10 cellular contexts compared by ENCODE assay signal in the genomic region with DNA sequence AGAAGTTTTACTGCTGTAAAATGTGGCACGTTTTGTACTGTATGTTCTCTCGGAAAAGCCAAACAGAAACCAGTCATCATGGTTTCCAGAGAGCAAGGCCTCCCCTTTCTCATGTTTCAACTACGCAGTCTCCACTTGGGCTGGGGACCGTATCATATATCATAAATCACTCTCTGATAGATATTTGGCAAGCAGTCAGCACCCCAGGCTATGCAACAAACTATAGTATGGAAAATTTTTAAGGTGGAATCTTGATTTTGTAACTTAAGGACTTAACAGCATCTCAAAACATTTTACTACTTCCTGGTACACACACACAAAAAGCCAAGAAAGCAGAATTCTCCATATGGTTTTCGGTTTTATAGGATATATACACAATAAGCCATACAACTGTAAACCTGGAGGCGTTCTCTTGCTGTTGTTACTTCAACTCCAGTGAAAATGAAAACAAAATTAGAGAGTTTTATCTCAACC.
DNase-seq lines count a peak whose midpoint lies in the region; ATAC-seq, FAIRE-seq and TF ChIP-seq lines count a peak whose summit lies in the region.
"Had no signal": no experiment of that assay in that cellular context is flagged by ENCODE, and none has a peak within 500 bp of the region (broad histone marks: within the 10 kb centered on the region; RNA-seq: fewer than 3 reads in every experiment).

No MANE protein-coding gene starts in this region.

- in situ Hi-C loops in HepG2 (cut with HindIII; ENCODE audit: extremely low pct_ligation_motif_present, low pct_unique_long_range_greater_than_20kb): no loop called here
- in situ Hi-C loops in brain microvascular endothelial cell (cut with HindIII; ENCODE audit: low pct_ligation_motif_present, low sequenced_read_pairs): no loop called here

- peak overlapping the region; percentile 9 for H3K27ac ChIP-seq in liver (ENCODE audit: low read depth in 1 of 2, low read length in 2 of 2)
- no peak overlapping the region for H3K27ac ChIP-seq in HepG2 (ENCODE audit: extremely low read length, insufficient read depth, low read length)
- peak overlapping the region; percentile 56 for H3K27ac ChIP-seq in brain microvascular endothelial cell
- H3K27ac ChIP-seq in mesenchymal stem cell (ENCODE audit: low read length, poor library complexity, severe bottlenecking): no peak overlapping the region

- no peak overlapping the region for H4K8ac ChIP-seq in mesenchymal stem cell (ENCODE audit: low read length)

- no peaks in the 10 kb centered on the region for H3K79me1 ChIP-seq in mesenchymal stem cell (replicated peaks; ENCODE audit: low read length, poor library complexity, severe bottlenecking)

- TF ChIP-seq RAD21 in liver (IDR thresholded peaks at IDR 0.05) (no peak), HepG2 (CRISPR knock-in tag; IDR thresholded peaks at IDR 0.05) (no peak)

- TF ChIP-seq POLR2A in HepG2 (IDR thresholded peaks at IDR 0.05; ENCODE audit: insufficient read depth in 1 of 2, low read depth in 2 of 2, low read length in 2 of 2): no peak

- no peak overlapping the region for H2BK5ac ChIP-seq in mesenchymal stem cell (ENCODE audit: low read depth, low read length, poor library complexity, severe bottlenecking)

- TF ChIP-seq EP300 in HepG2 (IDR thresholded peaks at IDR 0.05; ENCODE audit: low read depth in 2 of 2, low read length in 2 of 2): no peak
- TF ChIP-seq EP300 in HepG2 (CRISPR knock-in tag; IDR thresholded peaks at IDR 0.05; ENCODE audit: borderline replicate concordance): no peak

- ATAC-seq in HepG2 (no peak), HG03342 (IDR thresholded peaks at IDR 0.05; ENCODE audit: unreplicated experiment) (no peak), HG02938 (IDR thresholded peaks at IDR 0.05; ENCODE audit: unreplicated experiment) (no peak)

- no peaks in the 10 kb centered on the region for H4K20me1 ChIP-seq in HepG2 (ENCODE audit: insufficient read depth, low read length)

- no peak overlapping the region for H3K4me2 ChIP-seq in HepG2 (ENCODE audit: low read depth, low read length)
- H3K4me2 ChIP-seq in mesenchymal stem cell (ENCODE audit: low read length, poor library complexity, severe bottlenecking): no peak overlapping the region

- H3K27me3 ChIP-seq in liver (ENCODE audit: control insufficient read depth in 4 of 4, insufficient read depth in 4 of 4, low read length in 3 of 4) (no peaks in the 10 kb centered on the region), HepG2 (ENCODE audit: control insufficient read depth in 1 of 2, insufficient read depth in 2 of 2, low read length in 2 of 2) (no peaks in the 10 kb centered on the region), brain microvascular endothelial cell (replicated peaks) (no peaks in the 10 kb centered on the region), mesenchymal stem cell (ENCODE audit: control insufficient read depth in 1 of 2, insufficient read depth in 1 of 2, low read length in 2 of 2) (peaks cover 0 to 19% of the 10 kb centered on the region in 2 experiments)

- no peak overlapping the region for H4K91ac ChIP-seq in mesenchymal stem cell (ENCODE audit: low read length)

- H3K9me3 ChIP-seq in liver (ENCODE audit: control insufficient read depth in 4 of 4, low read length in 3 of 4) (no peaks in the 10 kb centered on the region), HepG2 (ENCODE audit: low read length) (no peaks in the 10 kb centered on the region), mesenchymal stem cell (ENCODE audit: control insufficient read depth, low read length) (no peaks in the 10 kb centered on the region)

- no TSS peak for BruUV-seq in HepG2 (replicated peaks; lab: Mats Ljungman, UMichigan)

- no peak overlapping the region for H3K14ac ChIP-seq in mesenchymal stem cell (ENCODE audit: low read length in 2 of 2)

- H3K23ac ChIP-seq in mesenchymal stem cell (ENCODE audit: low read length in 2 of 2): no peak overlapping the region

- H3K9ac ChIP-seq in liver (ENCODE audit: low read depth in 1 of 2, low read length in 2 of 2): no peak overlapping the region
- no peak overlapping the region for H3K9ac ChIP-seq in HepG2 (ENCODE audit: insufficient read depth, low read depth, low read length)
- H3K9ac ChIP-seq in mesenchymal stem cell (ENCODE audit: low read length): peak overlapping the region; percentile 72

- peaks cover 2 to 16% (median 9%) of the 10 kb centered on the region in 4 donors for H3K4me1 ChIP-seq in liver (ENCODE audit: control insufficient read depth in 4 of 4, insufficient read depth in 4 of 4, low read length in 3 of 4)
- H3K4me1 ChIP-seq in HepG2 (ENCODE audit: insufficient read depth, low read length): no peaks in the 10 kb centered on the region
- peaks cover 5% of the 10 kb centered on the region for H3K4me1 ChIP-seq in mesenchymal stem cell (ENCODE audit: control insufficient read depth, insufficient read depth, low read depth, low read length)

- H3K18ac ChIP-seq in mesenchymal stem cell (ENCODE audit: low read depth in 1 of 2, low read length in 2 of 2): no peak overlapping the region

- no peak overlapping the region for H2AK5ac ChIP-seq in mesenchymal stem cell (ENCODE audit: low read length, severe bottlenecking)

- H3K36me3 ChIP-seq in liver (ENCODE audit: control insufficient read depth in 4 of 4, insufficient read depth in 3 of 4, low read depth in 1 of 4, low read length in 3 of 4) (no peaks in the 10 kb centered on the region), HepG2 (replicated peaks in 1 of 2; ENCODE audit: control insufficient read depth in 1 of 2, insufficient read depth in 2 of 2, low read length in 2 of 2) (no peaks in the 10 kb centered on the region), brain microvascular endothelial cell (replicated peaks) (no peaks in the 10 kb centered on the region), mesenchymal stem cell (ENCODE audit: control insufficient read depth in 1 of 2, insufficient read depth in 2 of 2, low read depth in 1 of 2, low read length in 2 of 2) (no peaks in the 10 kb centered on the region)

- no peaks in the 10 kb centered on the region for H3K79me2 ChIP-seq in HepG2 (ENCODE audit: insufficient read depth, low read length)

- intact Hi-C loops in HepG2 (cut with micrococcal nuclease; ENCODE audit: unreplicated experiment): no loop called here

- DNase-seq in HepG2 (ENCODE audit: low spot score) (no peak), brain microvascular endothelial cell (peak; percentile 74), mesenchymal stem cell (peak; percentile 73), NCI-H526 (lab: John Stamatoyannopoulos, UW) (no peak), HK-2 (ENCODE audit: unreplicated experiment) (no peak)
- DNase-seq: anterior cingulate cortex; CD4-positive, CD25-positive, alpha-beta regulatory T cell had no signal

- no peak overlapping the region for H2BK15ac ChIP-seq in mesenchymal stem cell (ENCODE audit: low read depth, poor library complexity, severe bottlenecking)

- FAIRE-seq in HepG2 (lab: Jason Lieb, UNC): no peak

- TF ChIP-seq CTCF in liver (IDR thresholded peaks at IDR 0.05; ENCODE audit: low read depth, low read length, missing input control) (no peak), HepG2 (CRISPR knock-in tag; IDR thresholded peaks at IDR 0.05) (no peak), brain microvascular endothelial cell (IDR thresholded peaks at IDR 0.05; ENCODE audit: low read depth, low read length, missing control alignments) (no peak)

- WGBS in liver: 71% methylated on average over 6 of the region's 6 CpGs
- WGBS in HepG2 (ENCODE audit: low lambda C conversion rate): 22% methylated on average over 6 of the region's 6 CpGs
- 48% methylated on average over 4 of the region's 6 CpGs for WGBS in mesenchymal stem cell

- H3K4me3 ChIP-seq in liver (ENCODE audit: low read depth in 1 of 3, low read length in 3 of 3) (no peak overlapping the region), HepG2 (replicated peaks in 1 of 3; ENCODE audit: insufficient read depth in 1 of 3, low read depth in 2 of 3, low read length in 3 of 3) (no peak overlapping the region), brain microvascular endothelial cell (ENCODE audit: low read depth, low read length) (peak overlapping the region; percentile 50), mesenchymal stem cell (ENCODE audit: insufficient read depth in 1 of 2, low read depth in 1 of 2, low read length in 2 of 2) (peak overlapping the region in 1 of 2 experiments; percentile 34)

- no peak overlapping the region for H2AFZ ChIP-seq in HepG2 (ENCODE audit: low read length)
- no peak overlapping the region for H2AFZ ChIP-seq in mesenchymal stem cell (ENCODE audit: low read depth, low read length)

- H2BK120ac ChIP-seq in mesenchymal stem cell (ENCODE audit: low read depth, low read length): no peak overlapping the region

- no peak overlapping the region for H2BK12ac ChIP-seq in mesenchymal stem cell (ENCODE audit: low read length in 2 of 2)

- H3K4ac ChIP-seq in mesenchymal stem cell (ENCODE audit: low read depth in 1 of 2, low read length in 2 of 2): no peak overlapping the region

- CTCF ChIA-PET in HepG2 (lab: Yijun Ruan, JAX; ENCODE audit: low intra/inter-chr PET ratio, low total read pairs): no interaction called here

- POLR2A ChIA-PET in HepG2 (lab: Yijun Ruan, JAX): no interaction called here

TF ChIP-seq in liver, 16 proteins besides CTCF, POLR2A, EP300 and RAD21:
- TF ChIP-seq, protein P1, sequence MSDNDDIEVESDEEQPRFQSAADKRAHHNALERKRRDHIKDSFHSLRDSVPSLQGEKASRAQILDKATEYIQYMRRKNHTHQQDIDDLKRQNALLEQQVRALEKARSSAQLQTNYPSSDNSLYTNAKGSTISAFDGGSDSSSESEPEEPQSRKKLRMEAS (IDR thresholded peaks at IDR 0.05): no peak
- no peak for TF ChIP-seq HNF4G (IDR thresholded peaks at IDR 0.05)
- no peak for TF ChIP-seq FOXA2 (IDR thresholded peaks at IDR 0.05)
- no peak for TF ChIP-seq TAF1 (conservative IDR thresholded peaks at IDR 0.05)
- no peak for TF ChIP-seq RXRA (IDR thresholded peaks at IDR 0.05)
- TF ChIP-seq ATF3 (IDR thresholded peaks at IDR 0.05): no peak
- no peak for TF ChIP-seq NR2F2 (IDR thresholded peaks at IDR 0.05)
TF ChIP-seq in liver: peak in this region for 0.

TF ChIP-seq in HepG2, 621 proteins besides CTCF, POLR2A, EP300 and RAD21:
- TF ChIP-seq, protein P2, sequence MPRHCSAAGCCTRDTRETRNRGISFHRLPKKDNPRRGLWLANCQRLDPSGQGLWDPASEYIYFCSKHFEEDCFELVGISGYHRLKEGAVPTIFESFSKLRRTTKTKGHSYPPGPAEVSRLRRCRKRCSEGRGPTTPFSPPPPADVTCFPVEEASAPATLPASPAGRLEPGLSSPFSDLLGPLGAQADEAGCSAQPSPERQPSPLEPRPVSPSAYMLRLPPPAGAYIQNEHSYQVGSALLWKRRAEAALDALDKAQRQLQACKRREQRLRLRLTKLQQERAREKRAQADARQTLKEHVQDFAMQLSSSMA (CRISPR knock-in tag; IDR thresholded peaks at IDR 0.05): no peak
- TF ChIP-seq ZNF160 (CRISPR knock-in tag; IDR thresholded peaks at IDR 0.05) (no peak), ZNF614 (CRISPR knock-in tag; IDR thresholded peaks at IDR 0.05; ENCODE audit: borderline replicate concordance) (no peak)

Comparison
In these comparisons a context has a peak if more than half of its experiments do, and no peak if none do; other contexts are left out.
1. H3K27ac ChIP-seq: peak in liver (2 of 2) and brain microvascular endothelial cell (single experiment); none in HepG2 (single experiment) and mesenchymal stem cell (single experiment).
2. DNase-seq: peak in brain microvascular endothelial cell (single experiment) and mesenchymal stem cell (single experiment); none in HepG2 (single experiment), NCI-H526 (0 of 2) and HK-2 (single experiment).